In genomic region chrX:71922697-71923096, GRCh38 we compare ENCODE assay signal across 25 cellular contexts.
"Had no signal": no experiment of that assay in that cellular context is flagged by ENCODE, and none has a peak within 500 bp of the region (broad histone marks: within the 10 kb centered on the region; RNA-seq: fewer than 3 reads in every experiment).

No MANE protein-coding gene starts in this region.

- H3K4me3 Mint-ChIP-seq: activated B cell treated with CpG ODN at 0.5 μM for 24 hours; activated CD8-positive, alpha-beta T cell treated with anti-CD3 and anti-CD28 coated beads for 36 hours; activated naive CD4-positive, alpha-beta T cell treated with anti-CD3 and anti-CD28 coated beads, Interleukin-2, amount 50 U/mL, for 24 hours; activated naive CD8-positive, alpha-beta T cell treated with anti-CD3 and anti-CD28 coated beads, Interleukin-2, amount 50 U/mL, for 24 hours; dendritic cell treated with granulocyte-macrophage colony-stimulating factor and Interleukin-4, amounts not matched to agents 40 ng/mL and 50 ng/mL, for 4 days; endodermal cell; memory B cell; naive thymus-derived CD4-positive, alpha-beta T cell had no signal

- H3K4me3 ChIP-seq: breast epithelium, esophagus muscularis mucosa, ovary, testis, transverse colon had no signal

- H3K9me3 Mint-ChIP-seq: activated B cell treated with CpG ODN at 0.5 μM for 24 hours; activated CD8-positive, alpha-beta T cell treated with anti-CD3 and anti-CD28 coated beads for 36 hours; activated naive CD4-positive, alpha-beta T cell treated with anti-CD3 and anti-CD28 coated beads, Interleukin-2, amount 50 U/mL, for 24 hours; activated naive CD8-positive, alpha-beta T cell treated with anti-CD3 and anti-CD28 coated beads, Interleukin-2, amount 50 U/mL, for 24 hours; activated T-helper 2 cell treated with anti-CD3 and anti-CD28 coated beads, Interferon-gamma antibody, Interleukin-2, Interleukin-4, amounts not matched to agents 10 μg/mL and 5 μg/mL and 100 μg/mL, durations not matched to agents 14 hours and 24 hours and 36 hours; dendritic cell treated with granulocyte-macrophage colony-stimulating factor and Interleukin-4, amounts not matched to agents 40 ng/mL and 50 ng/mL, for 4 days; memory B cell; naive thymus-derived CD4-positive, alpha-beta T cell had no signal

- H3K36me3 Mint-ChIP-seq: activated naive CD4-positive, alpha-beta T cell treated with anti-CD3 and anti-CD28 coated beads, Interleukin-2, amount 50 U/mL, for 24 hours; memory B cell; naive thymus-derived CD4-positive, alpha-beta T cell had no signal

- ATAC-seq: activated CD8-positive, alpha-beta T cell treated with anti-CD3 and anti-CD28 coated beads for 36 hours; activated naive CD8-positive, alpha-beta T cell treated with anti-CD3 and anti-CD28 coated beads, Interleukin-2, amount 50 U/mL, for 24 hours; left colon; naive thymus-derived CD4-positive, alpha-beta T cell had no signal

- DNase-seq: activated B cell treated with CpG ODN at 0.5 μM for 24 hours; activated CD4-positive, alpha-beta T cell treated with anti-CD3 and anti-CD28 coated beads, Interleukin-2, amount 50 U/mL, for 1 hour; activated CD8-positive, alpha-beta T cell treated with anti-CD3 and anti-CD28 coated beads for 36 hours; activated naive CD8-positive, alpha-beta T cell treated with anti-CD3 and anti-CD28 coated beads, Interleukin-2, amount 50 U/mL, for 24 hours; activated T-cell treated with anti-CD3 and anti-CD28 coated beads, Interleukin-2, amount 50 U/mL, for 48 hours; central memory CD4-positive, alpha-beta T cell; endodermal cell; head of caudate nucleus; hippocampal formation; left colon; midbrain; naive thymus-derived CD4-positive, alpha-beta T cell; ovary; stimulated activated CD4-positive, alpha-beta T cell treated with anti-CD3 and anti-CD28 coated beads, Interleukin-2, amount 100 ng/mL, for 48 hours; stimulated activated naive CD4-positive, alpha-beta T cell treated with Interleukin-2 at 50 U/mL for 16 hours; T-helper 2 cell; testis; transverse colon had no signal

- FAIRE-seq: keratinocyte had no signal

- H3K9me3 ChIP-seq: breast epithelium, esophagus muscularis mucosa, ovary, testis, transverse colon had no signal

- H3K27me3 Mint-ChIP-seq: activated CD8-positive, alpha-beta T cell treated with anti-CD3 and anti-CD28 coated beads for 36 hours; activated naive CD4-positive, alpha-beta T cell treated with anti-CD3 and anti-CD28 coated beads, Interleukin-2, amount 50 U/mL, for 24 hours; activated naive CD8-positive, alpha-beta T cell treated with anti-CD3 and anti-CD28 coated beads, Interleukin-2, amount 50 U/mL, for 24 hours; dendritic cell treated with granulocyte-macrophage colony-stimulating factor and Interleukin-4, amounts not matched to agents 40 ng/mL and 50 ng/mL, for 4 days; memory B cell had no signal

- H3K36me3 ChIP-seq: breast epithelium, esophagus muscularis mucosa, ovary, transverse colon had no signal

- H3K4me1 Mint-ChIP-seq: activated B cell treated with CpG ODN at 0.5 μM for 24 hours; activated naive CD4-positive, alpha-beta T cell treated with anti-CD3 and anti-CD28 coated beads, Interleukin-2, amount 50 U/mL, for 24 hours; activated naive CD8-positive, alpha-beta T cell treated with anti-CD3 and anti-CD28 coated beads, Interleukin-2, amount 50 U/mL, for 24 hours; memory B cell; naive thymus-derived CD4-positive, alpha-beta T cell had no signal

- H3K4me1 ChIP-seq: breast epithelium, esophagus muscularis mucosa, testis, transverse colon had no signal

- H3K27ac ChIP-seq: breast epithelium, esophagus muscularis mucosa, ovary, testis, transverse colon had no signal

- H3K27ac Mint-ChIP-seq: activated B cell treated with CpG ODN at 0.5 μM for 24 hours; activated CD8-positive, alpha-beta T cell treated with anti-CD3 and anti-CD28 coated beads for 36 hours; activated naive CD4-positive, alpha-beta T cell treated with anti-CD3 and anti-CD28 coated beads, Interleukin-2, amount 50 U/mL, for 24 hours; activated naive CD8-positive, alpha-beta T cell treated with anti-CD3 and anti-CD28 coated beads, Interleukin-2, amount 50 U/mL, for 24 hours; activated T-helper 2 cell treated with anti-CD3 and anti-CD28 coated beads, Interferon-gamma antibody, Interleukin-2, Interleukin-4, amounts not matched to agents 10 μg/mL and 5 μg/mL and 100 μg/mL, durations not matched to agents 14 hours and 24 hours and 36 hours; dendritic cell treated with granulocyte-macrophage colony-stimulating factor and Interleukin-4, amounts not matched to agents 40 ng/mL and 50 ng/mL, for 4 days; endodermal cell; memory B cell; naive thymus-derived CD4-positive, alpha-beta T cell had no signal

- H3K27me3 ChIP-seq: ovary, testis, transverse colon had no signal
